In genomic region chr22:45548991-45549736, GRCh38 we compare ENCODE assay signal across 1 cellular context.
TF ChIP-seq lines count a peak whose summit lies in the region.

No MANE protein-coding gene starts in this region.

TF ChIP-seq in IMR-90, 13 proteins besides CTCF, POLR2A, EP300 and RAD21 (continued from another document):
- TF ChIP-seq MAZ (IDR thresholded peaks at IDR 0.05; ENCODE audit: borderline replicate concordance, low read depth, low read length) (peak; percentile 58; the same call in 1 of the 2 replicates), RCOR1 (IDR thresholded peaks at IDR 0.05; ENCODE audit: insufficient replicate concordance, low read length) (peak; percentile 43), MXI1 (IDR thresholded peaks at IDR 0.05; ENCODE audit: borderline replicate concordance, low read depth, low read length) (no peak), NFE2L2 (IDR thresholded peaks at IDR 0.05; ENCODE audit: low read depth, low read length) (peak; percentile 90), CHD1 (IDR thresholded peaks at IDR 0.05; ENCODE audit: low read depth, low read length) (no peak), RFX5 (IDR thresholded peaks at IDR 0.05; ENCODE audit: low read depth, low read length) (no peak), FOS (IDR thresholded peaks at IDR 0.05; ENCODE audit: low read depth, low read length) (peak; percentile 87)
